ENCODE assay signal across 24 cellular contexts in genomic region chr2:234278556-234279286, GRCh38.
DNase-seq lines count a peak whose midpoint lies in the region; ATAC-seq and TF ChIP-seq lines count a peak whose summit lies in the region.
"Had no signal": no experiment of that assay in that cellular context is flagged by ENCODE, and none has a peak within 500 bp of the region (broad histone marks: within the 10 kb centered on the region; RNA-seq: fewer than 3 reads in every experiment).

No MANE protein-coding gene starts in this region.

- intact Hi-C loops in activated T-helper 2 cell treated with anti-CD3 and anti-CD28 coated beads, Interferon-gamma antibody, Interleukin-2, Interleukin-4, amounts not matched to agents 10 μg/mL and 5 μg/mL and 100 μg/mL, durations not matched to agents 14 hours and 24 hours and 36 hours (cut with micrococcal nuclease) = loop anchor here (1.0 to 10.0 kb wide), 6 partner anchors 11 to 996 kb away; no protein-coding TSS in a partner anchor
- intact Hi-C loops in natural killer cell (cut with micrococcal nuclease) = loop anchor here (1.0 kb wide), 1 partner anchor 12 kb away; no protein-coding TSS in a partner anchor

- H3K4ac ChIP-seq in trophoblast cell (ENCODE audit: low read depth, low read length) = no peak overlapping the region

- no peak overlapping the region for H2AK5ac ChIP-seq in trophoblast cell (ENCODE audit: low read length)

- peak overlapping the region; percentile 71 for H3K27ac Mint-ChIP-seq in activated T-helper 2 cell treated with anti-CD3 and anti-CD28 coated beads, Interferon-gamma antibody, Interleukin-2, Interleukin-4, amounts not matched to agents 10 μg/mL and 5 μg/mL and 100 μg/mL, durations not matched to agents 14 hours and 24 hours and 36 hours
- peak overlapping the region; percentile 88 to 92 for H3K27ac Mint-ChIP-seq in natural killer cell
- H3K27ac Mint-ChIP-seq: GM23338, neural progenitor cell had no signal

- no peaks in the 10 kb centered on the region for H3K27me3 ChIP-seq in trophoblast cell (ENCODE audit: insufficient read depth, low read length)
- H3K27me3 ChIP-seq: BE2C, body of pancreas, neural progenitor cell, tibial artery had no signal

- peaks cover 46% of the 10 kb centered on the region for H3K9me3 Mint-ChIP-seq in activated T-helper 2 cell treated with anti-CD3 and anti-CD28 coated beads, Interferon-gamma antibody, Interleukin-2, Interleukin-4, amounts not matched to agents 10 μg/mL and 5 μg/mL and 100 μg/mL, durations not matched to agents 14 hours and 24 hours and 36 hours
- peaks cover 0 to 8% of the 10 kb centered on the region in 2 donors for H3K9me3 Mint-ChIP-seq in natural killer cell
- H3K9me3 Mint-ChIP-seq: GM23338 had no signal

- H3K9me3 ChIP-seq in trophoblast cell (ENCODE audit: insufficient read depth, low read depth, low read length) = peaks cover 3% of the 10 kb centered on the region
- H3K9me3 ChIP-seq: BE2C, body of pancreas, psoas muscle, tibial artery had no signal

- no peak for DNase-seq in activated CD4-positive, CD25-positive, alpha-beta regulatory T cell treated with anti-CD3 and anti-CD28 coated beads, Interleukin-2, amount 50 U/mL, for 72 hours
- peak; percentile 81 for DNase-seq in Jurkat, Clone E6-1 (ENCODE audit: low read depth, low spot score)
- peak; percentile 28 for DNase-seq in activated T-helper 2 cell treated with anti-CD3 and anti-CD28 coated beads, Interferon-gamma antibody, Interleukin-2, Interleukin-4, amounts not matched to agents 10 μg/mL and 5 μg/mL and 100 μg/mL, durations not matched to agents 14 hours and 24 hours and 36 hours (ENCODE audit: low spot score)
- DNase-seq in natural killer cell = peak; percentile 23
- DNase-seq in trophoblast cell = no peak
- DNase-seq: activated CD4-positive, alpha-beta T cell treated with anti-CD3 and anti-CD28 coated beads for 4 hours; activated gamma-delta T cell; BE2C; body of pancreas; cortex of kidney; DMS 273 treated with DMSO at 0.1 percent for 48 hours; GF-D8; Kasumi-1; NCI-H1105 treated with DMSO at 0.1 percent for 48 hours; NCI-H2107; NCI-H69; psoas muscle; tibial artery had no signal

- no peaks in the 10 kb centered on the region for H3K27me3 Mint-ChIP-seq in activated T-helper 2 cell treated with anti-CD3 and anti-CD28 coated beads, Interferon-gamma antibody, Interleukin-2, Interleukin-4, amounts not matched to agents 10 μg/mL and 5 μg/mL and 100 μg/mL, durations not matched to agents 14 hours and 24 hours and 36 hours (ENCODE audit: low read depth)
- no peaks in the 10 kb centered on the region for H3K27me3 Mint-ChIP-seq in natural killer cell (ENCODE audit: low read depth in 2 of 2)

- H3K4me3 ChIP-seq in Jurkat, Clone E6-1 (ENCODE audit: low read length) = no peak overlapping the region
- H3K4me3 ChIP-seq in trophoblast cell (ENCODE audit: low read depth, low read length) = no peak overlapping the region
- H3K4me3 ChIP-seq: body of pancreas, GM23338, neural progenitor cell, psoas muscle, tibial artery had no signal

- H3K4me2 ChIP-seq in trophoblast cell (ENCODE audit: low read length) = no peak overlapping the region
- H3K4me2 ChIP-seq: GM23338, neural progenitor cell had no signal

- H2BK5ac ChIP-seq in trophoblast cell (ENCODE audit: low read depth, low read length, poor library complexity) = no peak overlapping the region

- peaks cover 66% of the 10 kb centered on the region for H3K4me1 Mint-ChIP-seq in activated T-helper 2 cell treated with anti-CD3 and anti-CD28 coated beads, Interferon-gamma antibody, Interleukin-2, Interleukin-4, amounts not matched to agents 10 μg/mL and 5 μg/mL and 100 μg/mL, durations not matched to agents 14 hours and 24 hours and 36 hours (ENCODE audit: low read depth)
- H3K4me1 Mint-ChIP-seq in natural killer cell = peaks cover 70 to 74% of the 10 kb centered on the region in 2 donors
- H3K4me1 Mint-ChIP-seq: GM23338 had no signal

- H2BK12ac ChIP-seq in trophoblast cell (ENCODE audit: low read length) = no peak overlapping the region

- H3K14ac ChIP-seq in trophoblast cell (ENCODE audit: low read length) = no peak overlapping the region

- no peak overlapping the region for H4K12ac ChIP-seq in trophoblast cell (ENCODE audit: low read depth, low read length)

- no peak overlapping the region for H4K8ac ChIP-seq in trophoblast cell (ENCODE audit: low read depth, low read length)

- no peak overlapping the region for H3K23ac ChIP-seq in trophoblast cell (ENCODE audit: low read length)

- no peak overlapping the region for H3K18ac ChIP-seq in trophoblast cell (ENCODE audit: low read length)

- ATAC-seq in activated CD4-positive, CD25-positive, alpha-beta regulatory T cell treated with anti-CD3 and anti-CD28 coated beads, Interleukin-2, amount 50 U/mL, for 24 hours = peak; percentile 82 to 84
- peak; percentile 74 to 78 (median 76) for ATAC-seq in natural killer cell
- no peak for ATAC-seq in GM19467 (IDR thresholded peaks at IDR 0.05; ENCODE audit: unreplicated experiment)
- ATAC-seq in GM21576 (IDR thresholded peaks at IDR 0.05; ENCODE audit: unreplicated experiment) = no peak
- ATAC-seq: body of pancreas, GM23338, psoas muscle had no signal

- no peak overlapping the region for H3K4me3 Mint-ChIP-seq in activated T-helper 2 cell treated with anti-CD3 and anti-CD28 coated beads, Interferon-gamma antibody, Interleukin-2, Interleukin-4, amounts not matched to agents 10 μg/mL and 5 μg/mL and 100 μg/mL, durations not matched to agents 14 hours and 24 hours and 36 hours (ENCODE audit: low read depth)
- peak overlapping the region; percentile 45 for H3K4me3 Mint-ChIP-seq in natural killer cell
- H3K4me3 Mint-ChIP-seq: GM23338, neural progenitor cell had no signal

- peaks cover 55% of the 10 kb centered on the region for H3K36me3 Mint-ChIP-seq in activated T-helper 2 cell treated with anti-CD3 and anti-CD28 coated beads, Interferon-gamma antibody, Interleukin-2, Interleukin-4, amounts not matched to agents 10 μg/mL and 5 μg/mL and 100 μg/mL, durations not matched to agents 14 hours and 24 hours and 36 hours (ENCODE audit: low read depth)
- no peaks in the 10 kb centered on the region for H3K36me3 Mint-ChIP-seq in natural killer cell

- no peak overlapping the region for H4K91ac ChIP-seq in trophoblast cell (ENCODE audit: low read depth, low read length)

- H3K36me3 ChIP-seq in trophoblast cell (ENCODE audit: control insufficient read depth in 1 of 2, insufficient read depth in 2 of 2, low read length in 2 of 2) = no peaks in the 10 kb centered on the region
- H3K36me3 ChIP-seq: BE2C, neural progenitor cell, tibial artery had no signal

- H3K79me2 ChIP-seq in trophoblast cell (ENCODE audit: control insufficient read depth, insufficient read depth, low read length, poor library complexity) = no peaks in the 10 kb centered on the region

- no peak overlapping the region for H3K27ac ChIP-seq in trophoblast cell (ENCODE audit: low read depth, low read length)
- H3K27ac ChIP-seq: 22Rv1, body of pancreas, neural progenitor cell, psoas muscle, tibial artery had no signal

- H3K79me1 ChIP-seq in trophoblast cell (ENCODE audit: low read length) = no peaks in the 10 kb centered on the region

- H3K9ac ChIP-seq in trophoblast cell (ENCODE audit: low read length) = no peak overlapping the region
- H3K9ac ChIP-seq: neural progenitor cell had no signal

- no peak overlapping the region for H2AFZ ChIP-seq in trophoblast cell (ENCODE audit: insufficient read depth, low read length, poor library complexity)
- H2AFZ ChIP-seq: GM23338, neural progenitor cell had no signal

- no peaks in the 10 kb centered on the region for H3K4me1 ChIP-seq in trophoblast cell (ENCODE audit: control insufficient read depth in 1 of 2, insufficient read depth in 2 of 2, low read length in 2 of 2)
- H3K4me1 ChIP-seq: BE2C, psoas muscle, tibial artery had no signal

- no peak overlapping the region for H2BK120ac ChIP-seq in trophoblast cell (ENCODE audit: insufficient read depth, low read length, poor library complexity)

- no peak for TF ChIP-seq CTCF in natural killer cell (IDR thresholded peaks at IDR 0.05)

- no CpG with 5 or more reads among the region's 8 CpGs for WGBS in trophoblast cell (ENCODE audit: extremely low coverage, insufficient coverage, insufficient read length)

Comparison
In these comparisons a context has a peak if more than half of its experiments do, and no peak if none do; other contexts are left out.
1. ATAC-seq: peak in activated CD4-positive, CD25-positive, alpha-beta regulatory T cell treated with anti-CD3 and anti-CD28 coated beads, Interleukin-2, amount 50 U/mL, for 24 hours (2 of 2) and natural killer cell (3 of 3); none in GM19467 (single experiment) and GM21576 (single experiment).
2. DNase-seq: peak in Jurkat, Clone E6-1 (single experiment), activated T-helper 2 cell treated with anti-CD3 and anti-CD28 coated beads, Interferon-gamma antibody, Interleukin-2, Interleukin-4, amounts not matched to agents 10 μg/mL and 5 μg/mL and 100 μg/mL, durations not matched to agents 14 hours and 24 hours and 36 hours (single experiment) and natural killer cell (single experiment); none in activated CD4-positive, CD25-positive, alpha-beta regulatory T cell treated with anti-CD3 and anti-CD28 coated beads, Interleukin-2, amount 50 U/mL, for 72 hours (single experiment) and trophoblast cell (0 of 2).